ENCODE assay signal across 14 cellular contexts in the genomic region with DNA sequence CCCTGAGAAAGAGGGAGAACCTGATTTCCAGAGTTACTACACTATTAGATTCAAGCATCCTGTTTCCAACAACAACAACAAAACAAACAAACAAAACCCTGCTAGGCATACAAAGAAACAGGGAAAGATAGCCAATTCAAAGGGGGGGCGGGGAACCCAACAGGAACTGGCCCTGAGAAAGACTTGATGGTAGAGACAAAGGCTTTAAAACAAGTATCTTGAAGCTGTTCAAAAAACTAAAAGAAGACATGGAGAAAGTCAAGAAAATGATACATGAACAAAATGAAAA.
"Had no signal": no experiment of that assay in that cellular context is flagged by ENCODE, and none has a peak within 500 bp of the region (broad histone marks: within the 10 kb centered on the region; RNA-seq: fewer than 3 reads in every experiment).

No MANE protein-coding gene starts in this region.

- ATAC-seq: activated CD8-positive, alpha-beta T cell treated with anti-CD3 and anti-CD28 coated beads for 36 hours; activated T-cell treated with anti-CD3 and anti-CD28 coated beads, Interleukin-2, amount 50 U/mL, for 72 hours; heart left ventricle; upper lobe of right lung had no signal

- H3K9me3 Mint-ChIP-seq: activated CD8-positive, alpha-beta T cell treated with anti-CD3 and anti-CD28 coated beads for 36 hours; activated T-cell treated with anti-CD3 and anti-CD28 coated beads, Interleukin-2, amount 50 U/mL, for 72 hours had no signal

- H3K27ac ChIP-seq: sigmoid colon, upper lobe of right lung had no signal

- H3K36me3 ChIP-seq: sigmoid colon, upper lobe of right lung had no signal

- H3K4me3 ChIP-seq: heart left ventricle, sigmoid colon, upper lobe of right lung had no signal

- H3K27me3 Mint-ChIP-seq: activated CD8-positive, alpha-beta T cell treated with anti-CD3 and anti-CD28 coated beads for 36 hours; naive B cell had no signal

- H3K27ac Mint-ChIP-seq: activated CD8-positive, alpha-beta T cell treated with anti-CD3 and anti-CD28 coated beads for 36 hours had no signal

- DNase-seq: activated CD4-positive, alpha-beta T cell treated with anti-CD3 and anti-CD28 coated beads for 1 hour; activated CD8-positive, alpha-beta memory T cell treated with anti-CD3 and anti-CD28 coated beads, Interleukin-2, amount 50 U/mL, for 4 hours; activated CD8-positive, alpha-beta T cell treated with anti-CD3 and anti-CD28 coated beads for 36 hours; activated T-cell treated with anti-CD3 and anti-CD28 coated beads, Interleukin-2, amount 50 U/mL, for 72 hours; effector CD4-positive, alpha-beta T cell; heart left ventricle; naive B cell; sigmoid colon; stimulated activated CD4-positive, alpha-beta T cell treated with anti-CD3 and anti-CD28 coated beads, Interleukin-2, amount 100 ng/mL, for 24 hours; stimulated activated naive CD4-positive, alpha-beta T cell treated with Interleukin-2 at 50 U/mL for 16 hours; upper lobe of right lung had no signal

- H3K9me3 ChIP-seq: sigmoid colon, upper lobe of right lung had no signal

- H3K27me3 ChIP-seq: heart left ventricle, sigmoid colon, upper lobe of right lung had no signal

- H3K4me3 Mint-ChIP-seq: activated CD8-positive, alpha-beta T cell treated with anti-CD3 and anti-CD28 coated beads for 36 hours; activated T-cell treated with anti-CD3 and anti-CD28 coated beads, Interleukin-2, amount 50 U/mL, for 72 hours; naive B cell had no signal

- FAIRE-seq: astrocyte, colon, frontal cortex had no signal
